ENCODE assay signal across 8 cellular contexts in genomic region chr14:34462132-34462893, GRCh38. TPM values are rescaled to one million over a fixed set of nuclear protein-coding genes. Genes with fewer than 3 reads are reported as not detected.
DNase-seq lines count a peak whose midpoint lies in the region; ATAC-seq, FAIRE-seq and TF ChIP-seq lines count a peak whose summit lies in the region.

Gene SPTSSA (minus strand): TSS chr14:34462240. CDS start chr14:34462207, 33 bp downstream.

- intact Hi-C loops in spleen (cut with DNase I; ENCODE audit: low total_unique reads), result no loop called here

- TF ChIP-seq POLR2A in spleen (IDR thresholded peaks at IDR 0.05), result peak in 2 of 3 donors; percentile 47 to 92

- FAIRE-seq in bronchial epithelial cell (lab: Jason Lieb, UNC), result no peak

- H3K36me3 Mint-ChIP-seq in WTC11 (peaks cover 2% of the 10 kb centered on the region; the same call in 1 of the 2 replicates), immature natural killer cell (no peaks in the 10 kb centered on the region)

- H3K4me1 Mint-ChIP-seq in WTC11 (peaks cover 23% of the 10 kb centered on the region), immature natural killer cell (peaks cover 20 to 23% of the 10 kb centered on the region in 2 donors)

- H3K36me3 ChIP-seq in bronchial epithelial cell (ENCODE audit: control insufficient read depth, insufficient read depth, low read length), result peaks cover 1% of the 10 kb centered on the region
- no peaks in the 10 kb centered on the region for H3K36me3 ChIP-seq in spleen

- H3K4me3 Mint-ChIP-seq in WTC11 (peak within 1 kb of the TSS; percentile 83), immature natural killer cell (peak within 1 kb of the TSS; percentile 84 to 95 (median 90))

- H3K27ac ChIP-seq in AG04450 (ENCODE audit: low read depth, low read length), result peak within 1 kb of the TSS; percentile 86
- H3K27ac ChIP-seq in spleen, result peak within 1 kb of the TSS; percentile 63 to 93 (median 86)

- no peaks in the 10 kb centered on the region for H3K27me3 Mint-ChIP-seq in WTC11 (ENCODE audit: low read depth)
- peaks cover 0 to 3% (median 0%) of the 10 kb centered on the region in 3 donors for H3K27me3 Mint-ChIP-seq in immature natural killer cell (ENCODE audit: low read depth in 3 of 3)

- POLR2A ChIA-PET in AG04450 (lab: Yijun Ruan, JAX) (interaction anchor here (0.6 to 3.5 kb wide), 2 partner anchors 19 to 35 kb away, joined by 7 to 15 read pairs; no protein-coding TSS in a partner anchor), WTC11 (lab: Charles Lee) (no interaction called here)

- CTCF ChIA-PET in AG04450 (lab: Charles Lee), result no interaction called here
- CTCF ChIA-PET in WTC11 (lab: Charles Lee), result interaction anchor here (0.7 to 2.0 kb wide), 3 partner anchors 23 to 130 kb away, joined by 3 to 5 read pairs (median 3); no protein-coding TSS in a partner anchor

- 1 to 3% (median 1%) methylated on average over 12 to 82 of the region's 82 CpGs for WGBS in spleen, 5 donors

- peak; percentile 91 for ATAC-seq in GM18909 (IDR thresholded peaks at IDR 0.05; ENCODE audit: poor library complexity, unreplicated experiment)
- ATAC-seq in HG03159 (IDR thresholded peaks at IDR 0.05; ENCODE audit: unreplicated experiment), result peak; percentile 91
- peak; percentile 88 for ATAC-seq in WTC11

- H3K9me3 Mint-ChIP-seq in WTC11 (no peaks in the 10 kb centered on the region), immature natural killer cell (no peaks in the 10 kb centered on the region)

- DNase-seq in AG04450 (ENCODE audit: low read depth, low spot score) (peak; percentile 70), NCI-H2227 (lab: John Stamatoyannopoulos, UW; ENCODE audit: unreplicated experiment) (peak; percentile 96), WTC11 (ENCODE audit: low spot score) (peak; percentile 88), bronchial epithelial cell (ENCODE audit: low read depth) (peak; percentile 73), immature natural killer cell (peak; percentile 83 to 86 (median 86)), spleen (peak; percentile 98)

- TF ChIP-seq CTCF in AG04450 (IDR thresholded peaks at IDR 0.05; ENCODE audit: low read depth, low read length), result no peak
- no peak for TF ChIP-seq CTCF in WTC11 (IDR thresholded peaks at IDR 0.05)
- TF ChIP-seq CTCF in bronchial epithelial cell (IDR thresholded peaks at IDR 0.05; ENCODE audit: insufficient read depth, low read length, severe bottlenecking), result no peak
- TF ChIP-seq CTCF in spleen (IDR thresholded peaks at IDR 0.05 in 8 of 11, conservative IDR thresholded peaks at IDR 0.05 in 3 of 11), result no peak

- H3K27ac Mint-ChIP-seq in WTC11, result peak within 1 kb of the TSS; percentile 96
- H3K27ac Mint-ChIP-seq in immature natural killer cell, result peak within 1 kb of the TSS; percentile 67 to 93 (median 88)

- H3K9me3 ChIP-seq in AG04450 (ENCODE audit: control insufficient read depth, insufficient read depth, low read length), result no peaks in the 10 kb centered on the region
- no peaks in the 10 kb centered on the region for H3K9me3 ChIP-seq in spleen

- peak within 1 kb of the TSS; percentile 91 for H3K4me3 ChIP-seq in AG04450 (ENCODE audit: low read depth, low read length)
- H3K4me3 ChIP-seq in bronchial epithelial cell (ENCODE audit: low read depth, low read length), result peak within 1 kb of the TSS; percentile 62
- H3K4me3 ChIP-seq in spleen, result peak within 1 kb of the TSS; percentile 63 to 90 (median 72)

- H3K27me3 ChIP-seq in AG04450 (ENCODE audit: control insufficient read depth, insufficient read depth, low read length) (no peaks in the 10 kb centered on the region), bronchial epithelial cell (ENCODE audit: control insufficient read depth, insufficient read depth, low read length) (no peaks in the 10 kb centered on the region), spleen (replicated peaks in 1 of 7) (no peaks in the 10 kb centered on the region)

- H3K4me1 ChIP-seq in spleen, result peaks cover 0 to 36% (median 24%) of the 10 kb centered on the region in 6 donors

TF ChIP-seq in WTC11, 78 proteins besides CTCF, POLR2A, EP300 and RAD21 (continues in another document):
- 0 out of 2 replicates have a peak, but pooled peaks have one; percentile 57 for TF ChIP-seq MYBL2 (CRISPR knock-in tag; IDR thresholded peaks at IDR 0.05)
- 0 out of 2 replicates have a peak, but pooled peaks have one; percentile 16 for TF ChIP-seq TEAD1 (CRISPR knock-in tag; IDR thresholded peaks at IDR 0.05)
- TF ChIP-seq SOX15 (CRISPR knock-in tag; IDR thresholded peaks at IDR 0.05), result no peak
- TF ChIP-seq IRF2 (CRISPR knock-in tag; IDR thresholded peaks at IDR 0.05; ENCODE audit: borderline replicate concordance, low read depth), result no peak
- peak; percentile 52 for TF ChIP-seq NFYB (CRISPR knock-in tag; conservative IDR thresholded peaks at IDR 0.05; ENCODE audit: low read depth)
- no peak; the same call in 1 of the 2 replicates for TF ChIP-seq ARID4B (CRISPR knock-in tag; IDR thresholded peaks at IDR 0.05; ENCODE audit: borderline replicate concordance)
- TF ChIP-seq ATF1 (CRISPR knock-in tag; IDR thresholded peaks at IDR 0.05), result no peak
- TF ChIP-seq ZNF423 (CRISPR knock-in tag; IDR thresholded peaks at IDR 0.05), result no peak
- TF ChIP-seq PREB (CRISPR knock-in tag; IDR thresholded peaks at IDR 0.05; ENCODE audit: borderline replicate concordance), result no peak
- TF ChIP-seq IRF1 (CRISPR knock-in tag; IDR thresholded peaks at IDR 0.05), result no peak
- no peak for TF ChIP-seq JUN (CRISPR knock-in tag; IDR thresholded peaks at IDR 0.05)
- no peak for TF ChIP-seq ZNF219 (CRISPR knock-in tag; IDR thresholded peaks at IDR 0.05; ENCODE audit: borderline replicate concordance)
- 0 out of 2 replicates have a peak, but pooled peaks have one; percentile 71 for TF ChIP-seq ZNF416 (CRISPR knock-in tag; IDR thresholded peaks at IDR 0.05)
- 0 out of 2 replicates have a peak, but pooled peaks have one; percentile 54 for TF ChIP-seq NFE2L1 (CRISPR knock-in tag; IDR thresholded peaks at IDR 0.05)

RNA-seq across cellular contexts. Expression of gene SPTSSA, which starts in this region (rescaled TPM):
- polyA plus RNA-seq in AG04450 (2011; rRNA removed) (21.9 and 32.5 TPM in 2 replicates), immature natural killer cell (10 to 100 TPM; 18.9 to 26.2 (median 21.9) TPM), spleen (10 to 100 TPM; 12.9 to 16.6 (median 15.8) TPM)
- polyA minus RNA-seq in AG04450 (2011; rRNA and poly(A)+ RNA removed), result 11.9 and 14.8 TPM in 2 replicates
- total RNA-seq in WTC11 (2021) (21.7 to 24.5 TPM (median 22.5 TPM) in 3 replicates), bronchial epithelial cell (12.9 and 13.2 TPM in 2 replicates), spleen (10 to 100 TPM in 4 of 7 donors, 1 to 10 TPM in 3; 8.9 to 16.7 (median 10.2) TPM)

Comparison
In these comparisons a context has a peak if more than half of its experiments do, and no peak if none do; other contexts are left out.
1. Peak in every context shown above with its lines: DNase-seq, ATAC-seq, H3K4me3 ChIP-seq and H3K27ac ChIP-seq.